ENCODE assay signal across 18 cellular contexts in genomic region chr10:80405035-80405434, GRCh38. TPM values are rescaled to one million over a fixed set of nuclear protein-coding genes. Genes with fewer than 3 reads are reported as not detected.
DNase-seq lines count a peak whose midpoint lies in the region; ATAC-seq and TF ChIP-seq lines count a peak whose summit lies in the region.
"Had no signal": no experiment of that assay in that cellular context is flagged by ENCODE, and none has a peak within 500 bp of the region (broad histone marks: within the 10 kb centered on the region; RNA-seq: fewer than 3 reads in every experiment).

No MANE protein-coding gene starts in this region.

- H3K36me3 ChIP-seq in HEK293 (ENCODE audit: control insufficient read depth in 2 of 2, insufficient read depth in 1 of 2, low read length in 2 of 2) (peaks cover 0 to 1% of the 10 kb centered on the region in 2 experiments; a peak in 1 of 3 replicates), WERI-Rb-1 (peaks cover 14% of the 10 kb centered on the region), parathyroid adenoma (ENCODE audit: control insufficient read depth, insufficient read depth, low read length) (no peaks in the 10 kb centered on the region), H7 (replicated peaks; ENCODE audit: control insufficient read depth, insufficient read depth, low read length) (no peaks in the 10 kb centered on the region)

- no peak for DNase-seq in WERI-Rb-1
- DNase-seq in dorsolateral prefrontal cortex, result no peak
- no peak for DNase-seq in HuH-7.5 (ENCODE audit: low spot score)
- no peak for DNase-seq in H7
- DNase-seq in RKO (ENCODE audit: low spot score), result no peak
- DNase-seq: CD4-positive, CD25-positive, alpha-beta regulatory T cell; EL; GF-D8; NCI-H1417 treated with DMSO at 0.1 percent for 48 hours; NCI-H187; NCI-H2227 treated with DMSO at 0.1 percent for 48 hours; NCI-H774; NK-92 treated with Interleukin-12 subunit alpha and Interleukin-12 subunit beta, amount 100 ng/mL, for 24 hours had no signal

- POLR2A ChIA-PET in HEK293 (lab: Yijun Ruan, JAX), result no interaction called here

- CTCF ChIA-PET in HEK293 (lab: Yijun Ruan, JAX), result interaction anchor here (0.6 to 1.5 kb wide), 2 partner anchors 18 to 39 kb away, joined by 3 read pairs; no protein-coding TSS in a partner anchor

- no peak for ATAC-seq in GM21723 (IDR thresholded peaks at IDR 0.05; ENCODE audit: unreplicated experiment)
- ATAC-seq: SK-N-SH treated with all-trans-retinoic acid at 6 μM for 48 hours had no signal

- intact Hi-C loops in dorsolateral prefrontal cortex (cut with DNase I), result no loop called here

- H3K4me1 ChIP-seq in HEK293 (ENCODE audit: control insufficient read depth, insufficient read depth, low read length) (no peaks in the 10 kb centered on the region; the same call in 1 of the 2 replicates), parathyroid adenoma (peaks cover 17% of the 10 kb centered on the region)

- H3K4me3 ChIP-seq in HEK293 (ENCODE audit: low read depth, low read length), result no peak overlapping the region
- no peak overlapping the region for H3K4me3 ChIP-seq in WERI-Rb-1 (ENCODE audit: low read depth, low read length)
- H3K4me3 ChIP-seq in dorsolateral prefrontal cortex, result no peak overlapping the region
- H3K4me3 ChIP-seq in parathyroid adenoma (ENCODE audit: low read depth, low read length), result no peak overlapping the region
- no peak overlapping the region for H3K4me3 ChIP-seq in H7 (ENCODE audit: insufficient read depth, low read depth, low read length)

- H2AFZ ChIP-seq in parathyroid adenoma, result peak overlapping the region; percentile 28

- H3K4me2 ChIP-seq in parathyroid adenoma (ENCODE audit: low read length), result no peak overlapping the region
- H3K4me2 ChIP-seq: KMS-11 had no signal

- no peak overlapping the region for H3K27ac ChIP-seq in HEK293 (ENCODE audit: extremely low read depth, low read depth, low read length)
- peak overlapping the region; percentile 8; the same call in 1 of the 2 replicates for H3K27ac ChIP-seq in WERI-Rb-1
- H3K27ac ChIP-seq in dorsolateral prefrontal cortex, result peak overlapping the region in 47 of 59 donors; percentile 9 to 98 (median 74)
- H3K27ac ChIP-seq in parathyroid adenoma, result peak overlapping the region; percentile 68
- H3K27ac ChIP-seq: KMS-11 had no signal

- TF ChIP-seq CTCF in HEK293 (tag by site-specific recombination; IDR thresholded peaks at IDR 0.05) (no peak), WERI-Rb-1 (IDR thresholded peaks at IDR 0.05; ENCODE audit: low read depth, low read length) (no peak), dorsolateral prefrontal cortex (IDR thresholded peaks at IDR 0.05 in 54 of 56, conservative IDR thresholded peaks at IDR 0.05 in 2 of 56; ENCODE audit: low read depth in 1 of 56, partially characterized antibody in 56 of 56) (no peak), parathyroid adenoma (IDR thresholded peaks at IDR 0.05) (no peak)

- H3K9me3 ChIP-seq in HEK293 (ENCODE audit: control insufficient read depth, insufficient read depth, low read depth, low read length) (no peaks in the 10 kb centered on the region), WERI-Rb-1 (ENCODE audit: severe bottlenecking) (no peaks in the 10 kb centered on the region), parathyroid adenoma (ENCODE audit: control insufficient read depth, low read length) (no peaks in the 10 kb centered on the region)

- H3K27me3 ChIP-seq in WERI-Rb-1 (ENCODE audit: insufficient read depth, low read depth, severe bottlenecking), result no peaks in the 10 kb centered on the region
- no peaks in the 10 kb centered on the region for H3K27me3 ChIP-seq in dorsolateral prefrontal cortex
- no peaks in the 10 kb centered on the region for H3K27me3 ChIP-seq in parathyroid adenoma (ENCODE audit: control insufficient read depth, insufficient read depth, low read length)
- peaks cover 20% of the 10 kb centered on the region for H3K27me3 ChIP-seq in H7 (ENCODE audit: control insufficient read depth, insufficient read depth, low read length)

- H3K79me2 ChIP-seq in parathyroid adenoma, result peaks cover 5% of the 10 kb centered on the region

- H3K9ac ChIP-seq in parathyroid adenoma, result no peak overlapping the region
- H3K9ac ChIP-seq: KMS-11 had no signal

TF ChIP-seq in HEK293, 187 proteins besides CTCF, POLR2A, EP300 and RAD21:
- TF ChIP-seq ZNF518A (tag by site-specific recombination; conservative IDR thresholded peaks at IDR 0.05; ENCODE audit: low read depth), result no peak
- peak; percentile 57; the same call in 1 of the 2 replicates for TF ChIP-seq ATF2 (tag by site-specific recombination; IDR thresholded peaks at IDR 0.05; ENCODE audit: low read depth)
- TF ChIP-seq ZNF664 (tag by site-specific recombination; IDR thresholded peaks at IDR 0.05), result no peak

RNA-seq across cellular contexts. Expression of gene PRXL2A, which starts 3.3 kb away (rescaled TPM):
- total RNA-seq in dorsolateral prefrontal cortex, result 100 to 1,000 TPM in 119 of 120 experiments, 10 to 100 TPM in 1; 98.4 to 283 (median 185) TPM
- 35.0 and 36.1 TPM in 2 replicates for total RNA-seq in H7 (2014; rRNA removed; shearing (Covaris generic))

RNA-seq across cellular contexts. Expression of gene DYDC2, which starts 48.5 kb away (rescaled TPM):
- total RNA-seq in dorsolateral prefrontal cortex, result 1 to 10 TPM in 63 of 120 experiments, under 1 TPM in 36, not detected in 21; 0.28 to 4.3 (median 1.3) TPM
- 0.97 and 1.1 TPM in 2 replicates for total RNA-seq in H7 (2014; rRNA removed; shearing (Covaris generic))
- total RNA-seq: CD4-positive, CD25-positive, alpha-beta regulatory T cell had no signal

RNA-seq across cellular contexts. Expression of gene DYDC1, which starts 48.5 kb away (rescaled TPM):
- 1 to 10 TPM in 1 of 120 experiments, not detected in 119; 1.0 TPM for total RNA-seq in dorsolateral prefrontal cortex
- not detected in 2 replicates for total RNA-seq in H7 (2014; rRNA removed; shearing (Covaris generic))
- total RNA-seq: CD4-positive, CD25-positive, alpha-beta regulatory T cell had no signal

RNA-seq across cellular contexts. Expression of gene TSPAN14, which starts 49.1 kb away (rescaled TPM):
- total RNA-seq in dorsolateral prefrontal cortex, result 10 to 100 TPM; 40.9 to 83.1 (median 60.2) TPM
- 36.3 and 37.6 TPM in 2 replicates for total RNA-seq in H7 (2014; rRNA removed; shearing (Covaris generic))
